Comparison of ENCODE assay signal across 18 cellular contexts in genomic region chr5:29518176-29518575, GRCh38.
"Had no signal": no experiment of that assay in that cellular context is flagged by ENCODE, and none has a peak within 500 bp of the region (broad histone marks: within the 10 kb centered on the region; RNA-seq: fewer than 3 reads in every experiment).

No MANE protein-coding gene starts in this region.

- H3K36me3 ChIP-seq: prostate gland, tibial artery had no signal

- H3K27me3 Mint-ChIP-seq: activated CD4-positive, alpha-beta memory T cell treated with anti-CD3 and anti-CD28 coated beads for 36 hours; activated CD4-positive, alpha-beta T cell treated with anti-CD3 and anti-CD28 coated beads for 36 hours; activated naive CD8-positive, alpha-beta T cell treated with anti-CD3 and anti-CD28 coated beads, Interleukin-2, amount 10 ng/mL, durations not matched to agents 7 days and 5 days; naive thymus-derived CD4-positive, alpha-beta T cell had no signal

- FAIRE-seq: colon, islet of Langerhans had no signal

- ATAC-seq: activated CD4-positive, alpha-beta T cell treated with anti-CD3 and anti-CD28 coated beads for 36 hours; left cardiac atrium; naive thymus-derived CD4-positive, alpha-beta T cell; right cardiac atrium; stimulated activated naive CD8-positive, alpha-beta T cell treated with anti-CD3 and anti-CD28 coated beads, Interleukin-15, Interleukin-2, amounts not matched to agents 100 U/mL and 50 U/mL, for 24 hours had no signal

- H3K9me3 ChIP-seq: prostate gland, tibial artery had no signal

- H3K4me3 Mint-ChIP-seq: activated CD4-positive, alpha-beta memory T cell treated with anti-CD3 and anti-CD28 coated beads for 36 hours; activated CD4-positive, alpha-beta T cell treated with anti-CD3 and anti-CD28 coated beads for 36 hours; activated naive CD8-positive, alpha-beta T cell treated with anti-CD3 and anti-CD28 coated beads, Interleukin-2, amount 10 ng/mL, durations not matched to agents 7 days and 5 days; naive thymus-derived CD4-positive, alpha-beta T cell had no signal

- H3K4me3 ChIP-seq: dorsolateral prefrontal cortex, prostate gland, tibial artery had no signal

- H3K27ac Mint-ChIP-seq: activated CD4-positive, alpha-beta memory T cell treated with anti-CD3 and anti-CD28 coated beads for 36 hours; activated CD4-positive, alpha-beta T cell treated with anti-CD3 and anti-CD28 coated beads for 36 hours; activated naive CD8-positive, alpha-beta T cell treated with anti-CD3 and anti-CD28 coated beads, Interleukin-2, amount 10 ng/mL, durations not matched to agents 7 days and 5 days; naive thymus-derived CD4-positive, alpha-beta T cell had no signal

- H3K4me1 ChIP-seq: prostate gland, tibial artery had no signal

- H3K27me3 ChIP-seq: tibial artery had no signal

- H3K27ac ChIP-seq: dorsolateral prefrontal cortex, prostate gland, tibial artery had no signal

- H3K36me3 Mint-ChIP-seq: activated CD4-positive, alpha-beta memory T cell treated with anti-CD3 and anti-CD28 coated beads for 36 hours; activated naive CD8-positive, alpha-beta T cell treated with anti-CD3 and anti-CD28 coated beads, Interleukin-2, amount 10 ng/mL, durations not matched to agents 7 days and 5 days; naive thymus-derived CD4-positive, alpha-beta T cell had no signal

- DNase-seq: activated CD4-positive, alpha-beta memory T cell treated with anti-CD3 and anti-CD28 coated beads for 36 hours; activated CD4-positive, alpha-beta T cell treated with anti-CD3 and anti-CD28 coated beads for 36 hours; activated naive CD4-positive, alpha-beta T cell; activated naive CD8-positive, alpha-beta T cell treated with anti-CD3 and anti-CD28 coated beads, Interleukin-2, amount 10 ng/mL, durations not matched to agents 7 days and 5 days; amygdala; dorsolateral prefrontal cortex; foreskin fibroblast; hippocampal formation; left cardiac atrium; mesenchymal stem cell; naive thymus-derived CD4-positive, alpha-beta T cell; right cardiac atrium; stimulated activated naive CD8-positive, alpha-beta T cell treated with anti-CD3 and anti-CD28 coated beads, Interleukin-15, Interleukin-2, amounts not matched to agents 100 U/mL and 50 U/mL, for 24 hours; substantia nigra; tibial artery had no signal

- H3K4me1 Mint-ChIP-seq: activated CD4-positive, alpha-beta T cell treated with anti-CD3 and anti-CD28 coated beads for 36 hours; activated naive CD8-positive, alpha-beta T cell treated with anti-CD3 and anti-CD28 coated beads, Interleukin-2, amount 10 ng/mL, durations not matched to agents 7 days and 5 days; naive thymus-derived CD4-positive, alpha-beta T cell had no signal
